8 cellular contexts compared by ENCODE assay signal in genomic region chr15:79090487-79091203, GRCh38. TPM values are rescaled to one million over a fixed set of nuclear protein-coding genes. Genes with fewer than 3 reads are reported as not detected.
DNase-seq lines count a peak whose midpoint lies in the region; ATAC-seq and TF ChIP-seq lines count a peak whose summit lies in the region.

RASGRF1 (minus strand) TSS chr15:79090780; CDS start chr15:79090498, 282 bp downstream.

- H4K20me1 ChIP-seq in OCI-LY1 (ENCODE audit: insufficient read depth, low read length) = no peaks in the 10 kb centered on the region

- no peak for TF ChIP-seq POLR2A in thyroid gland (IDR thresholded peaks at IDR 0.05)

- H3K9me3 ChIP-seq in OCI-LY1 (ENCODE audit: low read length) (no peaks in the 10 kb centered on the region), thyroid gland (no peaks in the 10 kb centered on the region)

- H3K4me3 ChIP-seq in OCI-LY1 (ENCODE audit: low read depth, low read length, poor library complexity, severe bottlenecking) (peak within 1 kb of the TSS; percentile 39), thyroid gland (replicated peaks in 1 of 3) (no peak within 1 kb of the TSS)

- no peaks in the 10 kb centered on the region for H3K9me3 Mint-ChIP-seq in progenitor cell of endocrine pancreas (ENCODE audit: low read depth)

- WGBS in thyroid gland, 2 donors = 2% methylated on average over 36 to 54 of the region's 61 CpGs

- peaks cover 10% of the 10 kb centered on the region for H3K4me1 Mint-ChIP-seq in progenitor cell of endocrine pancreas (ENCODE audit: low read depth)

- H2AFZ ChIP-seq in OCI-LY1 (ENCODE audit: low read length) = no peak within 1 kb of the TSS

- no peaks in the 10 kb centered on the region for H3F3A ChIP-seq in OCI-LY1 (ENCODE audit: insufficient read depth, low read length)

- H3K27ac ChIP-seq in OCI-LY1 (ENCODE audit: low read depth, low read length, poor library complexity, severe bottlenecking) (no peak within 1 kb of the TSS), thyroid gland (no peak within 1 kb of the TSS)

- no peak within 1 kb of the TSS for H3K27ac Mint-ChIP-seq in progenitor cell of endocrine pancreas

- 0 out of 2 replicates have a peak, but pooled peaks cover 3% of the 10 kb centered on the region for H3K27me3 ChIP-seq in OCI-LY1 (ENCODE audit: insufficient read depth, low read length)
- peaks cover 15% of the 10 kb centered on the region for H3K27me3 ChIP-seq in thyroid gland

- peak within 1 kb of the TSS; percentile 70 for H3K4me3 Mint-ChIP-seq in progenitor cell of endocrine pancreas (ENCODE audit: low read depth)

- no peaks in the 10 kb centered on the region for H3K9me2 ChIP-seq in OCI-LY1 (ENCODE audit: low read depth, low read length)

- no peak for ATAC-seq in HG03097 (IDR thresholded peaks at IDR 0.05; ENCODE audit: low FRiP score, unreplicated experiment)

- intact Hi-C loops in thyroid gland (cut with DNase I) = no loop called here

- H3K79me2 ChIP-seq in OCI-LY1 (ENCODE audit: insufficient read depth, low read length) = no peaks in the 10 kb centered on the region

- H3K4me2 ChIP-seq in OCI-LY1 (ENCODE audit: low read length) = peak within 1 kb of the TSS; percentile 49

- DNase-seq in DMS114 treated with DMSO at 0.1 percent for 48 hours (lab: John Stamatoyannopoulos, UW; ENCODE audit: unreplicated experiment) (peak; percentile 36), foreskin melanocyte (peak; percentile 20), progenitor cell of endocrine pancreas (ENCODE audit: low spot score, unreplicated experiment) (no peak), thyroid gland (no peak), NCI-H1930 (lab: John Stamatoyannopoulos, UW) (no peak)
- DNase-seq in NK-92 treated with Interleukin-12 subunit alpha and Interleukin-12 subunit beta, amount 100 ng/mL, for 24 hours (lab: John Stamatoyannopoulos, UW) = no peak

- H3K9ac ChIP-seq in OCI-LY1 (ENCODE audit: low read length) = no peak within 1 kb of the TSS

- H3K27me3 Mint-ChIP-seq in progenitor cell of endocrine pancreas = peaks cover 89% of the 10 kb centered on the region

- no peaks in the 10 kb centered on the region for H3K36me3 Mint-ChIP-seq in progenitor cell of endocrine pancreas (ENCODE audit: insufficient read depth)

- H3K4me1 ChIP-seq in OCI-LY1 (ENCODE audit: insufficient read depth, low read length, severe bottlenecking) (peaks cover 6% of the 10 kb centered on the region), thyroid gland (peaks cover 0 to 14% of the 10 kb centered on the region in 2 donors)

- no peak for TF ChIP-seq CTCF in OCI-LY1 (IDR thresholded peaks at IDR 0.05; ENCODE audit: low read length)
- TF ChIP-seq CTCF in progenitor cell of endocrine pancreas (IDR thresholded peaks at IDR 0.05; ENCODE audit: unreplicated experiment) = no peak
- no peak for TF ChIP-seq CTCF in thyroid gland (IDR thresholded peaks at IDR 0.05)

- H3K36me3 ChIP-seq in OCI-LY1 (ENCODE audit: insufficient read depth, low read length) (no peaks in the 10 kb centered on the region), thyroid gland (no peaks in the 10 kb centered on the region)

RNA-seq across cellular contexts. Expression of gene RASGRF1, which starts in this region (rescaled TPM):
- total RNA-seq in progenitor cell of endocrine pancreas (0.16 and 0.17 TPM in 2 replicates), thyroid gland (under 1 TPM in 1 of 4 donors, not detected in 3; 0.40 TPM)

Comparison
In these comparisons a context has a peak if more than half of its experiments do, and no peak if none do; other contexts are left out.
1. DNase-seq: peak in DMS114 treated with DMSO at 0.1 percent for 48 hours (single experiment) and foreskin melanocyte (single experiment); none in progenitor cell of endocrine pancreas (single experiment), thyroid gland (0 of 2), NCI-H1930 (0 of 2) and NK-92 treated with Interleukin-12 subunit alpha and Interleukin-12 subunit beta, amount 100 ng/mL, for 24 hours (single experiment).